13 cellular contexts compared by ENCODE assay signal in the genomic region with DNA sequence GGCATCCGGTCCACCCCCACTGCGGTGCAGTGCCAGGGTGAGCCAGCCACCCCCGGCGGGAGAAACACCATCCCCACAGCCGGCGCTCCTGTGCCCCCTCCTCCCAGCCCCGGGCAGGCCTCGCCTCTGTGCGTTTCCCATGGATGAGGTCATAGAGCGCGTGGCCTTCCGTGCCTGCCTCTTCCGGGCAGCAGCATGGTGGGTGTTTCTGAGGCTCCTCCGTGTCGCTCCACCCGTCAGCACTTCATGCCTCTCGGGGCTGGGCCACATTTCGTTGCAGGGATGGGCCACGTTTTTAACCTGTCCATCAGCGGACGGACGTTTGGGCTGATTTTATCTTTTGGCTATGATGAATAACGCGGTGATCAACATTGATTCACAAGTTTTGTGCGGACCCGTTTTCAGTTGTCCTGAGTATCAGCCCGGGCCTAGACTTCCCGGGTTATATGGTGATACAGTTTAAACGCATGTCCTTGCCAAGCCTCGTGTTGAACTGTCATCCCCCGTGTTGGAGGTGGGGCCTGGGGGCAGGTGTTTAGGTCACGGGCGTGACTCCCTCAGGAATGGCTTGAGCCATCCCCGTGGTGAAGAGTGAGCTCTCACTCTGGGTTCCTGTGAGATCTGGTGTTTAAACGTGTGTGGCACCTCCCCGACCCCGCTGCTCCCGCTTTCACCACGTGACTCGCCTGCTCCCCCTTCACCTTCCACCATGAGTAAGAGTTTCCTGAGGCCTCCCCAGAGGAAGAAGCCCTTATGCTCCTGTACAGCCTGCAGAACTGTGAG.
DNase-seq lines count a peak whose midpoint lies in the region; ATAC-seq, FAIRE-seq and TF ChIP-seq lines count a peak whose summit lies in the region.
"Had no signal": no experiment of that assay in that cellular context is flagged by ENCODE, and none has a peak within 500 bp of the region (broad histone marks: within the 10 kb centered on the region; RNA-seq: fewer than 3 reads in every experiment).

No MANE protein-coding gene starts in this region.

- DNase-seq in Caco-2 (no peak), HT1080 (ENCODE audit: low read depth) (peak; percentile 88), GM12878 (ENCODE audit: low read depth, low spot score) (no peak), trophoblast cell (peak; percentile 47 to 76), osteoblast (ENCODE audit: insufficient read length, low spot score, missing footprints) (no peak), cerebellum (ENCODE audit: low spot score) (no peak), OCI-M1 (lab: John Stamatoyannopoulos, UW) (no peak)
- DNase-seq in CD8-positive, alpha-beta memory T cell: no peak
- DNase-seq: colonic mucosa, kidney glomerular epithelial cell had no signal

- no peaks in the 10 kb centered on the region for H3K27me3 Mint-ChIP-seq in Caco-2 (ENCODE audit: insufficient read depth, unreplicated experiment)
- peaks cover 6 to 18% of the 10 kb centered on the region in 2 donors for H3K27me3 Mint-ChIP-seq in CD8-positive, alpha-beta memory T cell

- no peak overlapping the region for H2BK5ac ChIP-seq in trophoblast cell (ENCODE audit: low read depth, low read length, poor library complexity)

- H3K4me1 Mint-ChIP-seq in Caco-2 (ENCODE audit: low read depth, unreplicated experiment): peaks cover 11% of the 10 kb centered on the region
- no peaks in the 10 kb centered on the region for H3K4me1 Mint-ChIP-seq in CD8-positive, alpha-beta memory T cell

- H3K27me3 ChIP-seq in Caco-2 (replicated peaks; ENCODE audit: control insufficient read depth, insufficient read depth, low read length) (no peaks in the 10 kb centered on the region), GM12878 (replicated peaks in 1 of 2; ENCODE audit: control insufficient read depth in 2 of 2, insufficient read depth in 2 of 2, low read length in 1 of 2) (peaks cover 2 to 3% of the 10 kb centered on the region in 2 experiments), trophoblast cell (ENCODE audit: insufficient read depth, low read length) (no peaks in the 10 kb centered on the region), osteoblast (ENCODE audit: insufficient read depth, low read length) (peaks cover 3% of the 10 kb centered on the region)
- no peaks in the 10 kb centered on the region for H3K27me3 ChIP-seq in CD8-positive, alpha-beta memory T cell (ENCODE audit: insufficient read depth, low read length, poor library complexity, severe bottlenecking)
- H3K27me3 ChIP-seq: colonic mucosa had no signal

- peaks cover under 1% of the 10 kb centered on the region for H3K36me3 Mint-ChIP-seq in Caco-2 (ENCODE audit: insufficient read depth, unreplicated experiment)
- no peaks in the 10 kb centered on the region for H3K36me3 Mint-ChIP-seq in CD8-positive, alpha-beta memory T cell
- H3K36me3 Mint-ChIP-seq: IgD-negative memory B cell had no signal

- H3K79me1 ChIP-seq in trophoblast cell (ENCODE audit: low read length): peaks cover 12% of the 10 kb centered on the region

- 53% methylated on average over 36 of the region's 40 CpGs for WGBS in GM12878 (ENCODE audit: insufficient coverage, insufficient replicate concordance, low lambda C conversion rate, missing lambda C conversion rate)
- WGBS in trophoblast cell (ENCODE audit: extremely low coverage, insufficient coverage, insufficient read length): no CpG with 5 or more reads among the region's 40 CpGs

- no peak for TF ChIP-seq EP300 in GM12878 (IDR thresholded peaks at IDR 0.05; ENCODE audit: borderline replicate concordance in 1 of 2, control insufficient read depth in 1 of 2, low read depth in 2 of 2, low read length in 2 of 2)

- no peak overlapping the region for H4K12ac ChIP-seq in trophoblast cell (ENCODE audit: low read depth, low read length)

- no peaks in the 10 kb centered on the region for H3K79me2 ChIP-seq in GM12878 (ENCODE audit: control insufficient read depth, insufficient read depth, low read length)
- no peaks in the 10 kb centered on the region for H3K79me2 ChIP-seq in trophoblast cell (ENCODE audit: control insufficient read depth, insufficient read depth, low read length, poor library complexity)
- H3K79me2 ChIP-seq in osteoblast (ENCODE audit: insufficient read depth, low read length): no peaks in the 10 kb centered on the region

- H2AFZ ChIP-seq in GM12878 (ENCODE audit: control insufficient read depth, low read depth, low read length): no peak overlapping the region
- H2AFZ ChIP-seq in trophoblast cell (ENCODE audit: insufficient read depth, low read length, poor library complexity): no peak overlapping the region
- no peak overlapping the region for H2AFZ ChIP-seq in osteoblast (ENCODE audit: low read length)

- H3K9me3 Mint-ChIP-seq in Caco-2 (ENCODE audit: unreplicated experiment): peaks cover 19% of the 10 kb centered on the region
- peaks cover 0 to 2% (median 0%) of the 10 kb centered on the region in 5 donors for H3K9me3 Mint-ChIP-seq in CD8-positive, alpha-beta memory T cell

- no peak overlapping the region for H3K4ac ChIP-seq in trophoblast cell (ENCODE audit: low read depth, low read length)

- no peak for TF ChIP-seq RAD21 in GM12878 (IDR thresholded peaks at IDR 0.05; ENCODE audit: insufficient read depth, low read depth, low read length)

- peak overlapping the region; percentile 28 for H3K18ac ChIP-seq in trophoblast cell (ENCODE audit: low read length)

- H3K9me3 ChIP-seq in Caco-2 (no peaks in the 10 kb centered on the region), GM12878 (replicated peaks; ENCODE audit: control insufficient read depth, insufficient read depth, low read length) (no peaks in the 10 kb centered on the region; the same call in 2 of the 3 replicates), trophoblast cell (ENCODE audit: insufficient read depth, low read depth, low read length) (peaks cover 4% of the 10 kb centered on the region), osteoblast (ENCODE audit: low read depth, low read length) (peaks cover 3% of the 10 kb centered on the region)
- H3K9me3 ChIP-seq in CD8-positive, alpha-beta memory T cell (ENCODE audit: low read length): no peaks in the 10 kb centered on the region
- H3K9me3 ChIP-seq: colonic mucosa had no signal

- no peak overlapping the region for H3K23ac ChIP-seq in trophoblast cell (ENCODE audit: low read length)

- peak overlapping the region; percentile 46 for H4K91ac ChIP-seq in trophoblast cell (ENCODE audit: low read depth, low read length)

- H3K4me3 ChIP-seq in Caco-2 (ENCODE audit: low read depth, low read length): no peak overlapping the region
- H3K4me3 ChIP-seq in GM12878: no peak overlapping the region
- H3K4me3 ChIP-seq in trophoblast cell (ENCODE audit: low read depth, low read length): no peak overlapping the region
- no peak overlapping the region for H3K4me3 ChIP-seq in osteoblast (ENCODE audit: insufficient read depth, low read length)
- no peak overlapping the region for H3K4me3 ChIP-seq in CD8-positive, alpha-beta memory T cell (ENCODE audit: low read length)
- H3K4me3 ChIP-seq: colonic mucosa had no signal

- H3K27ac Mint-ChIP-seq in Caco-2 (ENCODE audit: unreplicated experiment): peak overlapping the region; percentile 26
- H3K27ac Mint-ChIP-seq in CD8-positive, alpha-beta memory T cell: no peak overlapping the region
- H3K27ac Mint-ChIP-seq: IgD-negative memory B cell had no signal

- ATAC-seq in GM12878: no peak

- RAD21 ChIA-PET in GM12878 (lab: Charles Lee; ENCODE audit: unreplicated experiment): no interaction called here

- TF ChIP-seq POLR2A in GM12878 (IDR thresholded peaks at IDR 0.05; ENCODE audit: low read depth, low read length): no peak

- no peak overlapping the region for H3K4me3 Mint-ChIP-seq in Caco-2 (ENCODE audit: unreplicated experiment)
- H3K4me3 Mint-ChIP-seq in CD8-positive, alpha-beta memory T cell: no peak overlapping the region
- H3K4me3 Mint-ChIP-seq: IgD-negative memory B cell, neural crest cell had no signal

- H3K4me2 ChIP-seq in GM12878 (ENCODE audit: control insufficient read depth, insufficient read depth) (no peak overlapping the region), trophoblast cell (ENCODE audit: low read length) (no peak overlapping the region), osteoblast (ENCODE audit: insufficient read depth, low read length) (no peak overlapping the region)

- in situ Hi-C loops in GM12878 (cut with MboI): no loop called here

- intact Hi-C loops in Caco-2 (cut with micrococcal nuclease; ENCODE audit: unreplicated experiment): no loop called here
- intact Hi-C loops in GM12878 (cut with micrococcal nuclease; ENCODE audit: unreplicated experiment): no loop called here

- peak overlapping the region; percentile 53 for H2BK12ac ChIP-seq in trophoblast cell (ENCODE audit: low read length)

- H3K9ac ChIP-seq in GM12878 (ENCODE audit: control insufficient read depth, insufficient read depth, low read length) (no peak overlapping the region), trophoblast cell (ENCODE audit: low read length) (no peak overlapping the region)

- POLR2A ChIA-PET in Caco-2 (lab: Charles Lee): no interaction called here
- POLR2A ChIA-PET in GM12878 (lab: Charles Lee): no interaction called here
- POLR2A ChIA-PET in CD8-positive, alpha-beta memory T cell (lab: Charles Lee): no interaction called here

- H2AK5ac ChIP-seq in trophoblast cell (ENCODE audit: low read length): peak overlapping the region; percentile 78

- no peaks in the 10 kb centered on the region for H4K20me1 ChIP-seq in GM12878 (ENCODE audit: control insufficient read depth, insufficient read depth)
- H4K20me1 ChIP-seq in osteoblast (ENCODE audit: insufficient read depth, low read length): no peaks in the 10 kb centered on the region

- SMC1A ChIA-PET in GM12878 (lab: Charles Lee; ENCODE audit: uncharacterized antibody, unreplicated experiment): interaction anchor here (1.4 to 1.6 kb wide), 2 partner anchors 124 to 132 kb away, joined by 3 read pairs; no protein-coding TSS in a partner anchor

- CTCF ChIA-PET in Caco-2 (lab: Charles Lee) (interaction anchor here (0.7 kb wide), 1 partner anchor 489 kb away, joined by 3 read pairs; no protein-coding TSS in a partner anchor), GM12878 (lab: Yijun Ruan, JAX) (interaction anchor here (1.2 kb wide), 1 partner anchor 134 kb away, joined by 3 read pairs; no protein-coding TSS in a partner anchor)
- CTCF ChIA-PET in CD8-positive, alpha-beta memory T cell (lab: Charles Lee): no interaction called here

- no peak overlapping the region for H2BK120ac ChIP-seq in trophoblast cell (ENCODE audit: insufficient read depth, low read length, poor library complexity)

- FAIRE-seq in GM12878 (lab: Jason Lieb, UNC): no peak
- FAIRE-seq: H54 had no signal

- H3K14ac ChIP-seq in trophoblast cell (ENCODE audit: low read length): peak overlapping the region; percentile 32

- no peak for TF ChIP-seq CTCF in Caco-2 (IDR thresholded peaks at IDR 0.05; ENCODE audit: insufficient read depth in 1 of 2, low read depth in 1 of 2, low read length in 1 of 2, severe bottlenecking in 1 of 2, unreplicated experiment in 1 of 2)
- TF ChIP-seq CTCF in GM12878 (IDR thresholded peaks at IDR 0.05 in 2 of 3, conservative IDR thresholded peaks at IDR 0.05 in 1 of 3; ENCODE audit: control insufficient read depth in 2 of 3, extremely low read depth in 1 of 3, insufficient read depth in 1 of 3, low read depth in 3 of 3, low read length in 3 of 3): no peak
- no peak for TF ChIP-seq CTCF in osteoblast (IDR thresholded peaks at IDR 0.05; ENCODE audit: extremely low read depth, low read depth, low read length)

- no peak overlapping the region for H4K8ac ChIP-seq in trophoblast cell (ENCODE audit: low read depth, low read length)

- BruUV-seq in Caco-2 (replicated peaks; lab: Mats Ljungman, UMichigan): no TSS peak
- no TSS peak for BruUV-seq in GM12878 (replicated peaks; lab: Mats Ljungman, UMichigan)

- H3K36me3 ChIP-seq in Caco-2 (ENCODE audit: control insufficient read depth, insufficient read depth, low read length): no peaks in the 10 kb centered on the region
- H3K36me3 ChIP-seq in GM12878 (ENCODE audit: control insufficient read depth in 2 of 2, insufficient read depth in 2 of 2, low read length in 1 of 2): no peaks in the 10 kb centered on the region
- no peaks in the 10 kb centered on the region for H3K36me3 ChIP-seq in trophoblast cell (ENCODE audit: control insufficient read depth in 1 of 2, insufficient read depth in 2 of 2, low read length in 2 of 2)
- H3K36me3 ChIP-seq in osteoblast (ENCODE audit: insufficient read depth, low read length): no peaks in the 10 kb centered on the region
- no peaks in the 10 kb centered on the region for H3K36me3 ChIP-seq in CD8-positive, alpha-beta memory T cell (ENCODE audit: insufficient read depth, low read length)
- H3K36me3 ChIP-seq: colonic mucosa had no signal

- H3K4me1 ChIP-seq in Caco-2: peaks cover 3% of the 10 kb centered on the region
- H3K4me1 ChIP-seq in GM12878 (ENCODE audit: control insufficient read depth, insufficient read depth, low read length): no peaks in the 10 kb centered on the region
- peaks cover 4 to 8% of the 10 kb centered on the region in 2 experiments for H3K4me1 ChIP-seq in trophoblast cell (ENCODE audit: control insufficient read depth in 1 of 2, insufficient read depth in 2 of 2, low read length in 2 of 2)
- H3K4me1 ChIP-seq in osteoblast (ENCODE audit: insufficient read depth, low read length): peaks cover 7% of the 10 kb centered on the region
- H3K4me1 ChIP-seq in CD8-positive, alpha-beta memory T cell (ENCODE audit: insufficient read depth, low read length): no peaks in the 10 kb centered on the region
- H3K4me1 ChIP-seq: colonic mucosa had no signal

- H3K27ac ChIP-seq in GM12878 (ENCODE audit: control insufficient read depth, insufficient read depth) (no peak overlapping the region), trophoblast cell (ENCODE audit: low read depth, low read length) (no peak overlapping the region), osteoblast (ENCODE audit: low read depth, low read length) (no peak overlapping the region)
- H3K27ac ChIP-seq in CD8-positive, alpha-beta memory T cell (ENCODE audit: low read depth, low read length): no peak overlapping the region
- H3K27ac ChIP-seq: colonic mucosa had no signal

Comparison
In these comparisons a context has a peak if more than half of its experiments do, and no peak if none do; other contexts are left out.
1. DNase-seq: peak in HT1080 (single experiment) and trophoblast cell (2 of 2); none in Caco-2 (0 of 2), GM12878 (single experiment), osteoblast (single experiment), cerebellum (single experiment), CD8-positive, alpha-beta memory T cell (0 of 5) and OCI-M1 (single experiment).